ENCODE assay signal across 9 cellular contexts in the genomic region with DNA sequence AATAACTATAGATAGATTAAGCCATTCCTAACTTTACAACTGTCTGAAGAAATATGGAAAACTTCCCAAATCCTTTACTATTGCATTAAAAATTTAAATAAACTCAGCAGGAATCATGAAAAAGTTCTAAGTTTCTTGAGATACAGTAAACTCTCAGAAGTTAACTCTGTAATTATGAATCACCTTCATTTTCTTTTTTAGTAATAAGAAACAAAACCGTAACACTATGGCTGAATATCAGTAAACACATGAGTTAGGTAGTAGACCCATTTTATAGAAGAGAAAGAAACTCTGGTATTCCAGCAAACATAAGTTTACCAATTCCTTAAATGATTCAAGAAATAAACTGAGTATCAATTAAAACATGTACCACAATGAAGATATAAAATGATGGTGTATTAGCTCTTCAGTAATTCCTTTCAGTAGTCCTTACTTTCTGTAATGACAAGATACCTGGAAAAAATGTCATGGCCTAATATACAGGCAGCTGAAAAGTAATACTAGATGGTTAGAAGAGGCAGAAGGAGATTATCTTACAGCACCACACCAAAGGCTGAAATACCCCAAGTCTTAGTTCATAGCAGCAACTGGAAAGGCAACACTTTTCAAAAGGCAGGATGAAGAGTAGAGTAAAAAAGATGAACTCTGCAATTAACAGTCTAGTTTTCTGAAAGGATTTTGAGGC. TPM values are rescaled to one million over a fixed set of nuclear protein-coding genes. Genes with fewer than 3 reads are reported as not detected.
DNase-seq lines count a peak whose midpoint lies in the region; ATAC-seq, FAIRE-seq and TF ChIP-seq lines count a peak whose summit lies in the region.
"Had no signal": no experiment of that assay in that cellular context is flagged by ENCODE, and none has a peak within 500 bp of the region (broad histone marks: within the 10 kb centered on the region; RNA-seq: fewer than 3 reads in every experiment).

No MANE protein-coding gene starts in this region.

- H4K20me1 ChIP-seq in astrocyte (ENCODE audit: insufficient read depth, low read length) = peaks cover 89% of the 10 kb centered on the region

- DNase-seq in A549 (ENCODE audit: low read depth in 1 of 2, low spot score in 1 of 2) = no peak
- no peak for DNase-seq in astrocyte (ENCODE audit: low read depth)
- no peak for DNase-seq in A673 (ENCODE audit: low spot score)
- no peak for DNase-seq in SIG-M5 treated with dmso at 0.1 percent for 504 hours (lab: John Stamatoyannopoulos, UW; ENCODE audit: unreplicated experiment)
- no peak for DNase-seq in activated effector memory CD4-positive, alpha-beta T cell treated with Interleukin-2 at 50 U/mL for 16 hours
- DNase-seq: left lung had no signal

- H3K9ac ChIP-seq in astrocyte (ENCODE audit: low read length) = no peak overlapping the region

- H3K4me3 ChIP-seq in A549 = no peak overlapping the region
- H3K4me3 ChIP-seq in astrocyte (ENCODE audit: insufficient read depth, low read depth, low read length) = no peak overlapping the region
- H3K4me3 ChIP-seq in A673 (ENCODE audit: low read depth, low read length, poor library complexity, severe bottlenecking) = no peak overlapping the region
- H3K4me3 ChIP-seq: left lung had no signal

- peaks cover 35% of the 10 kb centered on the region for H3K4me1 Mint-ChIP-seq in astrocyte (ENCODE audit: low read depth, unreplicated experiment)

- TF ChIP-seq POLR2A in A549 (IDR thresholded peaks at IDR 0.05; ENCODE audit: low read length) = no peak

- TF ChIP-seq CTCF in A549 (IDR thresholded peaks at IDR 0.05) (no peak), astrocyte (IDR thresholded peaks at IDR 0.05; ENCODE audit: insufficient read depth, low read depth, low read length) (no peak), A673 (conservative IDR thresholded peaks at IDR 0.05; ENCODE audit: low read depth, low read length) (no peak)

- H3K9me3 ChIP-seq in A549 (no peaks in the 10 kb centered on the region), astrocyte (ENCODE audit: insufficient read depth, low read depth, low read length) (no peaks in the 10 kb centered on the region), A673 (ENCODE audit: low read depth, low read length, poor library complexity, severe bottlenecking) (no peaks in the 10 kb centered on the region)
- H3K9me3 ChIP-seq: left lung had no signal

- H3K27ac ChIP-seq in A549 (no peak overlapping the region), astrocyte (ENCODE audit: low read depth, low read length) (no peak overlapping the region), A673 (ENCODE audit: low read depth, low read length, poor library complexity, severe bottlenecking) (no peak overlapping the region)
- H3K27ac ChIP-seq: left lung had no signal

- CTCF ChIA-PET in A549 (lab: Yijun Ruan, JAX) (interaction anchor here (0.7 to 1.5 kb wide), 4 partner anchors 9 to 717 kb away, joined by 3 to 6 read pairs (median 4); no protein-coding TSS in a partner anchor), A673 (lab: Charles Lee) (no interaction called here)

- BruUV-seq in A673 (replicated peaks; lab: Mats Ljungman, UMichigan) = no TSS peak

- no peaks in the 10 kb centered on the region for H3K27me3 Mint-ChIP-seq in astrocyte (ENCODE audit: low read depth, unreplicated experiment)

- H3K4me2 ChIP-seq in A549 = no peak overlapping the region
- H3K4me2 ChIP-seq in astrocyte (ENCODE audit: low read length) = no peak overlapping the region

- H3K27me3 ChIP-seq in astrocyte (ENCODE audit: insufficient read depth, low read length) (no peaks in the 10 kb centered on the region), A673 (replicated peaks; ENCODE audit: insufficient read depth, low read depth, low read length, poor library complexity) (no peaks in the 10 kb centered on the region)
- H3K27me3 ChIP-seq: left lung had no signal

- ATAC-seq in A549 (peak; percentile 21 to 39; a peak in 3 of 6 replicates), GM18858 (IDR thresholded peaks at IDR 0.05; ENCODE audit: unreplicated experiment) (peak; percentile 18), HG02981 (IDR thresholded peaks at IDR 0.05; ENCODE audit: unreplicated experiment) (peak; percentile 30), HG02970 (IDR thresholded peaks at IDR 0.05; ENCODE audit: low FRiP score, unreplicated experiment) (no peak)

- H3K4me1 ChIP-seq in A549 = peaks cover 28% of the 10 kb centered on the region; the same call in 2 of the 3 replicates
- no peaks in the 10 kb centered on the region for H3K4me1 ChIP-seq in astrocyte (ENCODE audit: insufficient read depth, low read length)
- peaks cover 35% of the 10 kb centered on the region for H3K4me1 ChIP-seq in A673 (ENCODE audit: insufficient read depth, low read length, poor library complexity, severe bottlenecking)

- intact Hi-C loops in A673 (cut with micrococcal nuclease; ENCODE audit: unreplicated experiment) = no loop called here

- peaks cover 99% of the 10 kb centered on the region for H3K79me2 ChIP-seq in astrocyte (ENCODE audit: insufficient read depth, low read length)

- peak overlapping the region; percentile 28 for H3K27ac Mint-ChIP-seq in astrocyte (ENCODE audit: unreplicated experiment)

- no peak overlapping the region for H2AFZ ChIP-seq in astrocyte (ENCODE audit: low read depth, low read length)

- POLR2A ChIA-PET in A549 (lab: Yijun Ruan, JAX) (no interaction called here), A673 (lab: Charles Lee; ENCODE audit: low non-redundant PET) (no interaction called here)

- 93% methylated on average over 1 of the region's 1 CpG for WGBS in A549 (ENCODE audit: missing lambda C conversion rate)

- TF ChIP-seq EP300 in A549 (IDR thresholded peaks at IDR 0.05) = no peak

- no peak for TF ChIP-seq RAD21 in A549 (conservative IDR thresholded peaks at IDR 0.05 in 1 of 2, IDR thresholded peaks at IDR 0.05 in 1 of 2)

- H3K36me3 Mint-ChIP-seq in astrocyte (ENCODE audit: low read depth, unreplicated experiment) = peaks cover 9% of the 10 kb centered on the region

- FAIRE-seq in A549 (lab: Jason Lieb, UNC) (no peak), astrocyte (lab: Jason Lieb, UNC) (no peak)

- no peaks in the 10 kb centered on the region for H3K9me3 Mint-ChIP-seq in astrocyte (ENCODE audit: unreplicated experiment)

- no peak overlapping the region for H3K4me3 Mint-ChIP-seq in astrocyte (ENCODE audit: unreplicated experiment)

- H3K36me3 ChIP-seq in astrocyte (ENCODE audit: insufficient read depth, low read length) (peaks cover 2% of the 10 kb centered on the region), A673 (ENCODE audit: insufficient read depth, low read length, poor library complexity, severe bottlenecking) (peaks cover 10% of the 10 kb centered on the region)

TF ChIP-seq in A549, 52 proteins besides CTCF, POLR2A, EP300 and RAD21 (continues in another document):
- TF ChIP-seq, protein P1, sequence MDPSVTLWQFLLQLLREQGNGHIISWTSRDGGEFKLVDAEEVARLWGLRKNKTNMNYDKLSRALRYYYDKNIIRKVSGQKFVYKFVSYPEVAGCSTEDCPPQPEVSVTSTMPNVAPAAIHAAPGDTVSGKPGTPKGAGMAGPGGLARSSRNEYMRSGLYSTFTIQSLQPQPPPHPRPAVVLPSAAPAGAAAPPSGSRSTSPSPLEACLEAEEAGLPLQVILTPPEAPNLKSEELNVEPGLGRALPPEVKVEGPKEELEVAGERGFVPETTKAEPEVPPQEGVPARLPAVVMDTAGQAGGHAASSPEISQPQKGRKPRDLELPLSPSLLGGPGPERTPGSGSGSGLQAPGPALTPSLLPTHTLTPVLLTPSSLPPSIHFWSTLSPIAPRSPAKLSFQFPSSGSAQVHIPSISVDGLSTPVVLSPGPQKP (IDR thresholded peaks at IDR 0.05; ENCODE audit: low read depth, low read length) = no peak
- TF ChIP-seq NPAS2 (CRISPR knock-in tag; IDR thresholded peaks at IDR 0.05; ENCODE audit: borderline replicate concordance) (no peak), MAZ (IDR thresholded peaks at IDR 0.05; ENCODE audit: borderline replicate concordance, low read depth, low read length) (no peak), PHF8 (IDR thresholded peaks at IDR 0.05; ENCODE audit: borderline replicate concordance, low read depth) (no peak), KDM5A (IDR thresholded peaks at IDR 0.05) (no peak), EHMT2 (IDR thresholded peaks at IDR 0.05; ENCODE audit: low read depth) (no peak)
- TF ChIP-seq, protein P2, sequence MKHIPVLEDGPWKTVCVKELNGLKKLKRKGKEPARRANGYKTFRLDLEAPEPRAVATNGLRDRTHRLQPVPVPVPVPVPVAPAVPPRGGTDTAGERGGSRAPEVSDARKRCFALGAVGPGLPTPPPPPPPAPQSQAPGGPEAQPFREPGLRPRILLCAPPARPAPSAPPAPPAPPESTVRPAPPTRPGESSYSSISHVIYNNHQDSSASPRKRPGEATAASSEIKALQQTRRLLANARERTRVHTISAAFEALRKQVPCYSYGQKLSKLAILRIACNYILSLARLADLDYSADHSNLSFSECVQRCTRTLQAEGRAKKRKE (CRISPR knock-in tag; IDR thresholded peaks at IDR 0.05; ENCODE audit: low read depth) = no peak
- TF ChIP-seq, protein P3, sequence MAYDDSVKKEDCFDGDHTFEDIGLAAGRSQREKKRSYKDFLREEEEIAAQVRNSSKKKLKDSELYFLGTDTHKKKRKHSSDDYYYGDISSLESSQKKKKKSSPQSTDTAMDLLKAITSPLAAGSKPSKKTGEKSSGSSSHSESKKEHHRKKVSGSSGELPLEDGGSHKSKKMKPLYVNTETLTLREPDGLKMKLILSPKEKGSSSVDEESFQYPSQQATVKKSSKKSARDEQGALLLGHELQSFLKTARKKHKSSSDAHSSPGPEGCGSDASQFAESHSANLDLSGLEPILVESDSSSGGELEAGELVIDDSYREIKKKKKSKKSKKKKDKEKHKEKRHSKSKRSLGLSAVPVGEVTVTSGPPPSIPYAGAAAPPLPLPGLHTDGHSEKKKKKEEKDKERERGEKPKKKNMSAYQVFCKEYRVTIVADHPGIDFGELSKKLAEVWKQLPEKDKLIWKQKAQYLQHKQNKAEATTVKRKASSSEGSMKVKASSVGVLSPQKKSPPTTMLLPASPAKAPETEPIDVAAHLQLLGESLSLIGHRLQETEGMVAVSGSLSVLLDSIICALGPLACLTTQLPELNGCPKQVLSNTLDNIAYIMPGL (CRISPR knock-in tag; IDR thresholded peaks at IDR 0.05; ENCODE audit: borderline replicate concordance) = no peak

RNA-seq across cellular contexts. Expression of a gene that starts 11.5 kb away (rescaled TPM):
- polyA plus RNA-seq in A549 (2011; rRNA removed) (132 and 151 TPM in 2 replicates), A549 (2017; fragmentation: RNase III; extraction: RNeasy Plus Mini Kit Qiagen cat#74134 plus additional on column Dnase treatment) (103 to 122 TPM (median 117 TPM) in 3 replicates)
- polyA plus RNA-seq in A549 (2012; cell fraction: cytosol; rRNA removed) = 18.2 and 20.7 TPM in 2 replicates
- 22.8 and 34.9 TPM in 2 replicates for polyA plus RNA-seq in A549 (2012; cell fraction: nucleus; rRNA removed)
- 366 and 396 TPM in 2 replicates for polyA minus RNA-seq in A549 (2011; rRNA and poly(A)+ RNA removed)
- total RNA-seq in astrocyte (366 and 379 TPM in 2 replicates), A673 (2021) (263 and 300 TPM in 2 replicates)

RNA-seq across cellular contexts. Expression of a gene that starts 12.0 kb away (rescaled TPM):
- polyA plus RNA-seq in A549 (2011; rRNA removed) (5.5 and 5.7 TPM in 2 replicates), A549 (2017; fragmentation: RNase III; extraction: RNeasy Plus Mini Kit Qiagen cat#74134 plus additional on column Dnase treatment) (2.0 to 2.1 TPM (median 2.0 TPM) in 3 replicates)
- 1.1 and 1.5 TPM in 2 replicates for polyA plus RNA-seq in A549 (2012; cell fraction: cytosol; rRNA removed)
- 0.77 and 1.3 TPM in 2 replicates for polyA plus RNA-seq in A549 (2012; cell fraction: nucleus; rRNA removed)
- 2.9 and 4.6 TPM in 2 replicates for polyA minus RNA-seq in A549 (2011; rRNA and poly(A)+ RNA removed)
- total RNA-seq in astrocyte (1.9 and 2.8 TPM in 2 replicates), A673 (2021) (3.1 and 5.0 TPM in 2 replicates)
